ENCODE assay signal across 1 cellular context in genomic region chr5:120466337-120467006, GRCh38.
TF ChIP-seq lines count a peak whose summit lies in the region.

No MANE protein-coding gene starts in this region.

TF ChIP-seq in K562, 482 proteins besides CTCF, POLR2A, EP300 and RAD21 (continued from another document):
- TF ChIP-seq TCFL5 (CRISPR knock-in tag; conservative IDR thresholded peaks at IDR 0.05) = no peak
- no peak for TF ChIP-seq ZNF165 (CRISPR knock-in tag; IDR thresholded peaks at IDR 0.05; ENCODE audit: borderline replicate concordance)
- TF ChIP-seq DACH1 (IDR thresholded peaks at IDR 0.05; ENCODE audit: partially characterized antibody) = no peak
- TF ChIP-seq E4F1 (CRISPR knock-in tag; IDR thresholded peaks at IDR 0.05; ENCODE audit: borderline replicate concordance) = no peak
- TF ChIP-seq ZBTB9 (CRISPR knock-in tag; IDR thresholded peaks at IDR 0.05) = no peak
- no peak for TF ChIP-seq SRSF9 (IDR thresholded peaks at IDR 0.05; ENCODE audit: borderline replicate concordance, low read depth, low read length)
